In genomic region chr12:100601626-100602025, GRCh38 we compare ENCODE assay signal across 34 cellular contexts. TPM values are rescaled to one million over a fixed set of nuclear protein-coding genes. Genes with fewer than 3 reads are reported as not detected.
"Had no signal": no experiment of that assay in that cellular context is flagged by ENCODE, and none has a peak within 500 bp of the region (broad histone marks: within the 10 kb centered on the region; RNA-seq: fewer than 3 reads in every experiment).

No MANE protein-coding gene starts in this region.

- FAIRE-seq: astrocyte, RCC 7860 had no signal

- H3K27ac ChIP-seq: adrenal gland, body of pancreas, breast epithelium, KMS-11, PC-9, RWPE1, SJCRH30, SK-N-MC had no signal

- ATAC-seq: activated CD4-positive, alpha-beta T cell treated with anti-CD3 and anti-CD28 coated beads for 36 hours; activated CD4-positive, CD25-positive, alpha-beta regulatory T cell treated with anti-CD3 and anti-CD28 coated beads, Interleukin-2, amount 50 U/mL, for 24 hours; activated naive CD4-positive, alpha-beta T cell treated with anti-CD3 and anti-CD28 coated beads, Interleukin-2, amount 50 U/mL, for 72 hours; activated T-cell treated with anti-CD3 and anti-CD28 coated beads, Interleukin-2, amount 50 U/mL, for 4 hours; body of pancreas; Right ventricle myocardium inferior; WTC11 had no signal

- H3K9me3 ChIP-seq: adrenal gland, body of pancreas, breast epithelium, SJCRH30 had no signal

- H3K4me1 ChIP-seq: adrenal gland, breast epithelium, SJCRH30 had no signal

- DNase-seq: activated CD4-positive, alpha-beta memory T cell treated with anti-CD3 and anti-CD28 coated beads for 36 hours; activated CD4-positive, alpha-beta T cell treated with anti-CD3 and anti-CD28 coated beads for 36 hours; activated CD4-positive, alpha-beta T cell treated with anti-CD3 and anti-CD28 coated beads, Interleukin-2, amount 50 U/mL, for 1 hour; activated CD8-positive, alpha-beta memory T cell treated with anti-CD3 and anti-CD28 coated beads, Interleukin-2, amount 50 U/mL, for 4 hours; activated gamma-delta T cell treated with Interleukin-2 at 50 U/mL for 16 hours; activated naive CD4-positive, alpha-beta T cell treated with anti-CD3 and anti-CD28 coated beads for 36 hours; activated T-cell treated with anti-CD3 and anti-CD28 coated beads for 4 hours; activated T-cell treated with anti-CD3 and anti-CD28 coated beads, Interleukin-2, amount 50 U/mL, for 4 hours; adrenal gland; body of pancreas; NCI-H1092 treated with DMSO at 0.1 percent for 48 hours; NCI-H1417; NCI-H146; NCI-H187; NCI-H2029 treated with DMSO at 0.1 percent for 48 hours; NCI-H2107; NCI-H2171; NCI-H510A; NCI-H526; NCI-H748 treated with DMSO at 0.1 percent for 48 hours; NK-92 treated with Interleukin-12 subunit alpha and Interleukin-12 subunit beta, amount 100 ng/mL, for 24 hours; PC-9; SJCRH30; T1000 had no signal

- H3K36me3 ChIP-seq: adrenal gland, breast epithelium had no signal

- H3K4me3 ChIP-seq: adrenal gland, body of pancreas, breast epithelium, PC-9, SJCRH30, SK-N-MC had no signal

RNA-seq across cellular contexts. Expression of gene GAS2L3, which starts 28.1 kb away (rescaled TPM):
- total RNA-seq: activated T-cell treated with anti-CD3 and anti-CD28 coated beads, Interleukin-2, amount 50 U/mL, for 4 hours had no signal
